8 cellular contexts compared by ENCODE assay signal in genomic region chr16:25110392-25110947, GRCh38.
DNase-seq lines count a peak whose midpoint lies in the region; ATAC-seq and FAIRE-seq lines count a peak whose summit lies in the region.

No MANE protein-coding gene starts in this region.

- peak overlapping the region; percentile 36 for H3K4me3 ChIP-seq in endocrine pancreas (ENCODE audit: control insufficient read depth, insufficient read depth, low read length)

- FAIRE-seq in HTR-8/SVneo (lab: Jason Lieb, UNC): no peak

- no peak overlapping the region for H3K9ac ChIP-seq in endocrine pancreas (ENCODE audit: control insufficient read depth, insufficient read depth, low read length)

- H3K27me3 ChIP-seq in endocrine pancreas (ENCODE audit: control insufficient read depth, insufficient read depth, low read length): no peaks in the 10 kb centered on the region

- H3K4me1 ChIP-seq in endocrine pancreas (ENCODE audit: control insufficient read depth, insufficient read depth, low read length): peaks cover 4% of the 10 kb centered on the region

- no peaks in the 10 kb centered on the region for H3K36me3 ChIP-seq in endocrine pancreas (ENCODE audit: control insufficient read depth, insufficient read depth, low read length)

- DNase-seq in NCI-H82 (lab: John Stamatoyannopoulos, UW) (peak; percentile 43), NCI-H82 treated with DMSO at 0.1 percent for 48 hours (lab: John Stamatoyannopoulos, UW; ENCODE audit: unreplicated experiment) (no peak), RPMI8226 (peak; percentile 24), pons (ENCODE audit: low spot score) (peak; percentile 9), AG08395 (ENCODE audit: low spot score) (no peak), HTR-8/SVneo (ENCODE audit: insufficient read length, low spot score) (no peak)

- H3K9me3 ChIP-seq in endocrine pancreas (ENCODE audit: control insufficient read depth, low read length): no peaks in the 10 kb centered on the region

- ATAC-seq in HG03095 (IDR thresholded peaks at IDR 0.05; ENCODE audit: unreplicated experiment): no peak

Comparison
In these comparisons a context has a peak if more than half of its experiments do, and no peak if none do; other contexts are left out.
1. DNase-seq: peak in NCI-H82 (single experiment), RPMI8226 (single experiment) and pons (single experiment); none in NCI-H82 treated with DMSO at 0.1 percent for 48 hours (single experiment), AG08395 (single experiment) and HTR-8/SVneo (single experiment).